Comparison of ENCODE assay signal across 23 cellular contexts in genomic region chr17:79916991-79917901, GRCh38.
"Had no signal": no experiment of that assay in that cellular context is flagged by ENCODE, and none has a peak within 500 bp of the region (broad histone marks: within the 10 kb centered on the region; RNA-seq: fewer than 3 reads in every experiment).

No MANE protein-coding gene starts in this region.

- H3K9me3 Mint-ChIP-seq: activated T-cell treated with anti-CD3 and anti-CD28 coated beads, Interleukin-2, amount 50 U/mL, for 4 hours; activated T-helper 2 cell treated with anti-CD3 and anti-CD28 coated beads, Interferon-gamma antibody, Interleukin-2, Interleukin-4, amounts not matched to agents 10 μg/mL and 5 μg/mL and 100 μg/mL, durations not matched to agents 14 hours and 24 hours and 36 hours; memory B cell; type B pancreatic cell had no signal

- H3K4me3 ChIP-seq: adrenal gland, ascending aorta, esophagus squamous epithelium, gastrocnemius medialis, testis had no signal

- DNase-seq: activated CD4-positive, alpha-beta T cell treated with anti-CD3 and anti-CD28 coated beads for 1 hour; activated CD8-positive, alpha-beta memory T cell treated with anti-CD3 and anti-CD28 coated beads for 24 hours; activated CD8-positive, alpha-beta memory T cell treated with anti-CD3 and anti-CD28 coated beads, Interleukin-2, amount 50 U/mL, for 4 hours; activated naive CD4-positive, alpha-beta T cell; activated T-cell treated with anti-CD3 and anti-CD28 coated beads, Interleukin-2, amount 50 U/mL, for 4 hours; adrenal gland; brain microvascular endothelial cell; caudate nucleus; esophagus squamous epithelium; gastrocnemius medialis; hypothalamus; left ventricle myocardium superior; stimulated activated CD4-positive, alpha-beta T cell treated with anti-CD3 and anti-CD28 coated beads, Interleukin-4, amount 100 ng/mL, for 1 hour; stimulated activated naive CD4-positive, alpha-beta T cell; T-helper 1 cell; testis; WERI-Rb-1 had no signal

- H3K36me3 ChIP-seq: adrenal gland, ascending aorta, brain microvascular endothelial cell, esophagus squamous epithelium, gastrocnemius medialis, WERI-Rb-1 had no signal

- H3K27me3 ChIP-seq: testis had no signal

- H3K9me3 ChIP-seq: adrenal gland, ascending aorta, esophagus squamous epithelium, gastrocnemius medialis, testis had no signal

- H3K27ac Mint-ChIP-seq: activated naive CD8-positive, alpha-beta T cell; activated T-helper 2 cell treated with anti-CD3 and anti-CD28 coated beads, Interferon-gamma antibody, Interleukin-2, Interleukin-4, amounts not matched to agents 10 μg/mL and 5 μg/mL and 100 μg/mL, durations not matched to agents 14 hours and 24 hours and 36 hours; memory B cell had no signal

- H3K4me3 Mint-ChIP-seq: activated naive CD8-positive, alpha-beta T cell; activated T-cell treated with anti-CD3 and anti-CD28 coated beads, Interleukin-2, amount 50 U/mL, for 4 hours; memory B cell had no signal

- ATAC-seq: activated T-cell treated with anti-CD3 and anti-CD28 coated beads, Interleukin-2, amount 50 U/mL, for 4 hours; gastrocnemius medialis; left ventricle myocardium superior; sciatic nerve had no signal

- H3K36me3 Mint-ChIP-seq: activated naive CD8-positive, alpha-beta T cell; memory B cell; type B pancreatic cell had no signal

- H3K27ac ChIP-seq: adrenal gland, ascending aorta, brain microvascular endothelial cell, gastrocnemius medialis, testis, WERI-Rb-1 had no signal
